In genomic region chr16:80273635-80274538, GRCh38 we compare ENCODE assay signal across 16 cellular contexts.
DNase-seq lines count a peak whose midpoint lies in the region; ATAC-seq, FAIRE-seq and TF ChIP-seq lines count a peak whose summit lies in the region.
"Had no signal": no experiment of that assay in that cellular context is flagged by ENCODE, and none has a peak within 500 bp of the region (broad histone marks: within the 10 kb centered on the region; RNA-seq: fewer than 3 reads in every experiment).

No MANE protein-coding gene starts in this region.

- H3K9me2 ChIP-seq in SK-N-SH = 0 out of 2 replicates have a peak, but pooled peaks cover 3% of the 10 kb centered on the region

- H3K4me3 ChIP-seq in BJ (ENCODE audit: low read depth, low read length) (no peak overlapping the region), SK-N-SH (ENCODE audit: low read depth in 2 of 2, low read length in 1 of 2) (no peak overlapping the region), vagina (no peak overlapping the region)
- H3K4me3 ChIP-seq: cardiac muscle cell, skin epidermis, thoracic aorta had no signal

- no peak overlapping the region for H3K4me2 ChIP-seq in SK-N-SH

- no peaks in the 10 kb centered on the region for H3F3A ChIP-seq in SK-N-SH (replicated peaks; ENCODE audit: insufficient read depth)

- DNase-seq in BJ (ENCODE audit: low read depth) (peak; percentile 39), HFFc6 (no peak), MCF 10A (ENCODE audit: unreplicated experiment) (peak; percentile 64), myocyte (ENCODE audit: low read depth) (peak; percentile 33), SK-N-SH (no peak), GM12892 (ENCODE audit: insufficient read length) (no peak), vagina (ENCODE audit: extremely low spot score in 2 of 2) (no peak)
- DNase-seq: activated effector memory CD4-positive, alpha-beta T cell treated with Interleukin-2 at 50 U/mL for 16 hours; Caco-2; hypothalamus; NCI-H2171 had no signal

- intact Hi-C loops in MCF 10A (cut with micrococcal nuclease) (no loop called here), vagina (cut with DNase I) (no loop called here)

- no peak for TF ChIP-seq RAD21 in SK-N-SH (IDR thresholded peaks at IDR 0.05; ENCODE audit: low read length)

- H3K27ac Mint-ChIP-seq in HFFc6 = peak overlapping the region; percentile 61
- H3K27ac Mint-ChIP-seq in MCF 10A (ENCODE audit: low read depth, unreplicated experiment) = peak overlapping the region; percentile 80

- H3K27me3 Mint-ChIP-seq in HFFc6 (ENCODE audit: insufficient read depth) (peaks cover 3% of the 10 kb centered on the region), MCF 10A (ENCODE audit: insufficient read depth, unreplicated experiment) (no peaks in the 10 kb centered on the region)

- peak overlapping the region; percentile 51 for H3K4me3 Mint-ChIP-seq in HFFc6
- no peak overlapping the region for H3K4me3 Mint-ChIP-seq in MCF 10A (ENCODE audit: unreplicated experiment)
- H3K4me3 Mint-ChIP-seq: nephron progenitor cell had no signal

- no peak for TF ChIP-seq EP300 in SK-N-SH (IDR thresholded peaks at IDR 0.05; ENCODE audit: borderline replicate concordance in 1 of 2, low read depth in 1 of 2, low read length in 1 of 2)

- H3K4me1 ChIP-seq in SK-N-SH (ENCODE audit: control insufficient read depth in 1 of 2, insufficient read depth in 2 of 2, low read depth in 1 of 2, low read length in 1 of 2) (no peaks in the 10 kb centered on the region), vagina (no peaks in the 10 kb centered on the region)

- H3K36me3 ChIP-seq in BJ (ENCODE audit: control insufficient read depth, insufficient read depth, low read length) (no peaks in the 10 kb centered on the region), SK-N-SH (replicated peaks in 1 of 2; ENCODE audit: control insufficient read depth in 1 of 2, insufficient read depth in 2 of 2, low read length in 1 of 2) (no peaks in the 10 kb centered on the region), vagina (no peaks in the 10 kb centered on the region)
- H3K36me3 ChIP-seq: cardiac muscle cell, thoracic aorta had no signal

- TF ChIP-seq CTCF in BJ (IDR thresholded peaks at IDR 0.05; ENCODE audit: insufficient read depth, low read depth, low read length) (no peak), HFFc6 (IDR thresholded peaks at IDR 0.05) (no peak), MCF 10A (IDR thresholded peaks at IDR 0.05; ENCODE audit: unreplicated experiment) (no peak), SK-N-SH (IDR thresholded peaks at IDR 0.05) (no peak), vagina (IDR thresholded peaks at IDR 0.05) (no peak)

- no peaks in the 10 kb centered on the region for H3K36me3 Mint-ChIP-seq in HFFc6 (ENCODE audit: low read depth)
- no peaks in the 10 kb centered on the region for H3K36me3 Mint-ChIP-seq in MCF 10A (ENCODE audit: insufficient read depth, unreplicated experiment)

- no peaks in the 10 kb centered on the region for H4K20me1 ChIP-seq in SK-N-SH (ENCODE audit: insufficient read depth)

- peaks cover 37% of the 10 kb centered on the region for H3K4me1 Mint-ChIP-seq in HFFc6 (ENCODE audit: low read depth)
- peaks cover 29% of the 10 kb centered on the region for H3K4me1 Mint-ChIP-seq in MCF 10A (ENCODE audit: insufficient read depth, unreplicated experiment)

- H3K27me3 ChIP-seq in BJ (ENCODE audit: control insufficient read depth, insufficient read depth, low read length) (no peaks in the 10 kb centered on the region), SK-N-SH (ENCODE audit: insufficient read depth) (no peaks in the 10 kb centered on the region), vagina (no peaks in the 10 kb centered on the region)

- no peak overlapping the region for H3K9ac ChIP-seq in SK-N-SH

- H3K27ac ChIP-seq in SK-N-SH (ENCODE audit: low read depth in 2 of 2, low read length in 1 of 2) (no peak overlapping the region), vagina (no peak overlapping the region)
- H3K27ac ChIP-seq: cardiac muscle cell, thoracic aorta had no signal

- CTCF ChIA-PET in BJ (lab: Yijun Ruan, JAX) (interaction anchor here (0.6 to 1.5 kb wide), 5 partner anchors 8 to 123 kb away, joined by 3 to 4 read pairs (median 3); no protein-coding TSS in a partner anchor), MCF 10A (lab: Yijun Ruan, JAX) (no interaction called here), SK-N-SH (lab: Yijun Ruan, JAX) (interaction anchor here (0.8 kb wide), 1 partner anchor 10 kb away, joined by 3 read pairs; no protein-coding TSS in a partner anchor)

- H2AFZ ChIP-seq in SK-N-SH (ENCODE audit: low read depth) = no peak overlapping the region

- FAIRE-seq in GM12892 (lab: Jason Lieb, UNC) = no peak

- peaks cover 3% of the 10 kb centered on the region for H3K9me3 ChIP-seq in SK-N-SH
- H3K9me3 ChIP-seq in vagina = no peaks in the 10 kb centered on the region
- H3K9me3 ChIP-seq: Caco-2, thoracic aorta had no signal

- no TSS peak for BruUV-seq in MCF 10A (replicated peaks; lab: Mats Ljungman, UMichigan)

- no peaks in the 10 kb centered on the region for H3K79me2 ChIP-seq in SK-N-SH (ENCODE audit: insufficient read depth)

- WGBS in SK-N-SH (ENCODE audit: low lambda C conversion rate) = 28% methylated on average over 4 of the region's 4 CpGs

- H3K9me3 Mint-ChIP-seq in HFFc6 = no peaks in the 10 kb centered on the region
- H3K9me3 Mint-ChIP-seq in MCF 10A (ENCODE audit: unreplicated experiment) = no peaks in the 10 kb centered on the region
- H3K9me3 Mint-ChIP-seq: nephron progenitor cell had no signal

- TF ChIP-seq POLR2A in GM12892 (IDR thresholded peaks at IDR 0.05; ENCODE audit: low read depth, low read length) (no peak), vagina (IDR thresholded peaks at IDR 0.05) (no peak)

- POLR2A ChIA-PET in BJ (lab: Charles Lee) = interaction anchor here (0.6 kb wide), 1 partner anchor 23 kb away, joined by 31 read pairs; no protein-coding TSS in a partner anchor
- POLR2A ChIA-PET in MCF 10A (lab: Yijun Ruan, JAX) = interaction anchor here (1.3 kb wide), 1 partner anchor 13 kb away, joined by 4 read pairs; no protein-coding TSS in a partner anchor
- POLR2A ChIA-PET in SK-N-SH (lab: Yijun Ruan, JAX) = no interaction called here

- ATAC-seq in esophagus mucosa = no peak

TF ChIP-seq in SK-N-SH, 30 proteins besides CTCF, POLR2A, EP300 and RAD21:
- TF ChIP-seq ZBTB33 (IDR thresholded peaks at IDR 0.05; ENCODE audit: borderline replicate concordance, low read depth) = no peak

Comparison
In these comparisons a context has a peak if more than half of its experiments do, and no peak if none do; other contexts are left out.
1. DNase-seq: peak in BJ (single experiment), MCF 10A (single experiment) and myocyte (single experiment); none in HFFc6 (single experiment), SK-N-SH (single experiment), GM12892 (single experiment) and vagina (0 of 2).